13 cellular contexts compared by ENCODE assay signal in the genomic region with DNA sequence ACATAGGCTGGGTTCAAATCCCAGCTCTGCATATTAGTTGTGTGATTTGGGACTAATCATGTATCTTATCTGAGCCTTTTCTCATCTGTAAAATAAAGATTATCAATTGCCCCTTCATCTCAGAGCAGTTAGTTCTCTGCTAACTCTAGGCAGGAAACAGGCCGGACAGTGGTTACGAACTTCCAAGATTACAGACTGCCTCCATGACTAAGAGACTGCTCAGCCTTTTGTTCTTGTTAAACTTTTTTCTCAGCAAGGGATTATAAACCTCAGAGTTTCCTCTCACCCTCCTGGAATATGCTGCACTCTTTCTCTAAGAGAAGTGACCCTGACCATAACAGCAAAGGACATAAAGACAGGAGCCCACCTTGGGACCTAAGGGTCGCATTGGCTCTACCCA. TPM values are rescaled to one million over a fixed set of nuclear protein-coding genes. Genes with fewer than 3 reads are reported as not detected.
DNase-seq lines count a peak whose midpoint lies in the region; FAIRE-seq and TF ChIP-seq lines count a peak whose summit lies in the region.
"Had no signal": no experiment of that assay in that cellular context is flagged by ENCODE, and none has a peak within 500 bp of the region (broad histone marks: within the 10 kb centered on the region; RNA-seq: fewer than 3 reads in every experiment).

No MANE protein-coding gene starts in this region.

- H3K27ac ChIP-seq in RWPE1 (no peak overlapping the region), epithelial cell of prostate (peak overlapping the region; percentile 91), esophagus muscularis mucosa (replicated peaks in 1 of 4) (no peak overlapping the region)
- H3K27ac ChIP-seq: thoracic aorta had no signal

- no peak for FAIRE-seq in D721Med (lab: Jason Lieb, UNC)

- intact Hi-C loops in esophagus muscularis mucosa (cut with DNase I), result no loop called here

- H3K9me3 ChIP-seq in esophagus muscularis mucosa, result no peaks in the 10 kb centered on the region
- H3K9me3 ChIP-seq: adrenal gland, thoracic aorta had no signal

- no peak for TF ChIP-seq EP300 in esophagus muscularis mucosa (IDR thresholded peaks at IDR 0.05)

- H3K27me3 ChIP-seq in esophagus muscularis mucosa, result no peaks in the 10 kb centered on the region
- H3K27me3 ChIP-seq: adrenal gland had no signal

- TF ChIP-seq CTCF in RWPE1 (conservative IDR thresholded peaks at IDR 0.05; ENCODE audit: low read depth) (no peak), D721Med (IDR thresholded peaks at IDR 0.05; ENCODE audit: insufficient read depth, missing control alignments) (no peak), esophagus muscularis mucosa (IDR thresholded peaks at IDR 0.05) (no peak)

- TF ChIP-seq POLR2A in esophagus muscularis mucosa (IDR thresholded peaks at IDR 0.05; ENCODE audit: low read depth), result no peak

- POLR2A ChIA-PET in RWPE1 (lab: Yijun Ruan, JAX; ENCODE audit: low non-redundant PET), result no interaction called here

- peaks cover 0 to 8% (median 2%) of the 10 kb centered on the region in 4 donors for H3K4me1 ChIP-seq in esophagus muscularis mucosa

- H3K4me3 ChIP-seq in esophagus muscularis mucosa, result no peak overlapping the region
- H3K4me3 ChIP-seq: adrenal gland, thoracic aorta had no signal

- WGBS in esophagus muscularis mucosa, result 95% methylated on average over 3 of the region's 3 CpGs

- CTCF ChIA-PET in RWPE1 (lab: Yijun Ruan, JAX), result interaction anchor here (0.8 to 1.8 kb wide), 3 partner anchors 9 to 113 kb away, joined by 3 to 8 read pairs (median 4); no protein-coding TSS in a partner anchor

- peak; percentile 27 for DNase-seq in GM04503 (ENCODE audit: low read depth)
- DNase-seq in RWPE1 (ENCODE audit: low spot score), result peak; percentile 61
- peak; percentile 43 for DNase-seq in epithelial cell of prostate (ENCODE audit: low read depth, low spot score)
- DNase-seq in non-pigmented ciliary epithelial cell (ENCODE audit: low read depth), result peak; percentile 73
- DNase-seq in D721Med (ENCODE audit: insufficient read length, low spot score), result no peak
- DNase-seq in NCI-H1105 (lab: John Stamatoyannopoulos, UW), result no peak
- no peak for DNase-seq in esophagus muscularis mucosa (ENCODE audit: extremely low spot score)
- DNase-seq in AML-193 (lab: John Stamatoyannopoulos, UW), result no peak
- DNase-seq: activated CD8-positive, alpha-beta memory T cell treated with anti-CD3 and anti-CD28 coated beads, Interleukin-2, amount 10 ng/mL, durations not matched to agents 7 days and 5 days; adrenal gland; naive thymus-derived CD4-positive, alpha-beta T cell; OCI-M1 had no signal

- H3K36me3 ChIP-seq in esophagus muscularis mucosa, result peaks cover 8 to 34% (median 18%) of the 10 kb centered on the region in 4 donors

RNA-seq across cellular contexts. Expression of a gene that starts 52.5 kb away (rescaled TPM):
- total RNA-seq in esophagus muscularis mucosa, result 10 to 100 TPM; 18.7 to 47.0 (median 41.2) TPM

Comparison
In these comparisons a context has a peak if more than half of its experiments do, and no peak if none do; other contexts are left out.
1. DNase-seq: peak in GM04503 (single experiment), RWPE1 (single experiment), epithelial cell of prostate (single experiment) and non-pigmented ciliary epithelial cell (single experiment); none in D721Med (single experiment), NCI-H1105 (single experiment), esophagus muscularis mucosa (single experiment) and AML-193 (0 of 2).